In genomic region chr9:36533726-36534125, GRCh38 we compare ENCODE assay signal across 1 cellular context. TPM values are rescaled to one million over a fixed set of nuclear protein-coding genes. Genes with fewer than 3 reads are reported as not detected.
"Had no signal": no experiment of that assay in that cellular context is flagged by ENCODE, and none has a peak within 500 bp of the region (broad histone marks: within the 10 kb centered on the region; RNA-seq: fewer than 3 reads in every experiment).

No MANE protein-coding gene starts in this region.

RNA-seq across cellular contexts. Expression of gene MELK, which starts 39.0 kb away (rescaled TPM):
- polyA plus RNA-seq: IgD-negative memory B cell had no signal
